21 cellular contexts compared by ENCODE assay signal in the genomic region with DNA sequence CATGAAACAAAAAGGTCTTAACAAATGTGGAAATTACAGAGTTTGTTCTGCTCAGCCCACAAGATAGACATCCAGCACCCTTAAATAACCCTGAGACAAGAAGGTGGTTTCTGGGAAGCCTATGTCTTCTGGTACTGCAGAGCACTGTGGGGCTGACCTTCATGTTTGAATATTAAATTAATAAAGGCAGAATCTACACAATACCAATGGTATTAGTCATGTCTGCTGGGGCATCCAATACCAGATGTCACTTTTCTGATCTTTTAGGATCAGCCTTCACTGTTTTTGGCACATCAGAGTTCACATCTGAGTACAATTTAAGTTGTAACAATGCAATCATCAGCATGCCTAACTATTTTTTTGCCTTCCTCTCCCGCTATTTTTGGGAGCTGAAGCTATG.
DNase-seq lines count a peak whose midpoint lies in the region; ATAC-seq, FAIRE-seq and TF ChIP-seq lines count a peak whose summit lies in the region.
"Had no signal": no experiment of that assay in that cellular context is flagged by ENCODE, and none has a peak within 500 bp of the region (broad histone marks: within the 10 kb centered on the region; RNA-seq: fewer than 3 reads in every experiment).

No MANE protein-coding gene starts in this region.

- no peak overlapping the region for H3K4me2 ChIP-seq in astrocyte (ENCODE audit: low read length)
- no peak overlapping the region for H3K4me2 ChIP-seq in mesenchymal stem cell (ENCODE audit: low read length, poor library complexity, severe bottlenecking)
- H3K4me2 ChIP-seq: PC-9, SK-N-SH had no signal

- H4K8ac ChIP-seq in mesenchymal stem cell (ENCODE audit: low read length) = no peak overlapping the region

- no peak overlapping the region for H3K23ac ChIP-seq in mesenchymal stem cell (ENCODE audit: low read length in 2 of 2)

- no peak overlapping the region for H3K27ac ChIP-seq in astrocyte (ENCODE audit: low read depth, low read length)
- H3K27ac ChIP-seq in mesenchymal stem cell (ENCODE audit: low read length, poor library complexity, severe bottlenecking) = no peak overlapping the region
- no peak overlapping the region for H3K27ac ChIP-seq in adrenal gland
- H3K27ac ChIP-seq: PC-9 had no signal

- peaks cover 8% of the 10 kb centered on the region for H3K9me3 Mint-ChIP-seq in astrocyte (ENCODE audit: unreplicated experiment)

- H3K9me3 ChIP-seq in astrocyte (ENCODE audit: insufficient read depth, low read depth, low read length) = peaks cover 3% of the 10 kb centered on the region
- peaks cover 8% of the 10 kb centered on the region for H3K9me3 ChIP-seq in mesenchymal stem cell (ENCODE audit: control insufficient read depth, low read length)
- no peaks in the 10 kb centered on the region for H3K9me3 ChIP-seq in adrenal gland (replicated peaks in 1 of 3)
- H3K9me3 ChIP-seq: SK-N-SH had no signal

- TF ChIP-seq POLR2A in adrenal gland (IDR thresholded peaks at IDR 0.05) (no peak), GM18505 (IDR thresholded peaks at IDR 0.05; ENCODE audit: borderline replicate concordance, extremely low read depth, insufficient read depth, insufficient read length) (no peak)

- no peaks in the 10 kb centered on the region for H3K27me3 ChIP-seq in astrocyte (ENCODE audit: insufficient read depth, low read length)
- no peaks in the 10 kb centered on the region for H3K27me3 ChIP-seq in mesenchymal stem cell (ENCODE audit: control insufficient read depth in 1 of 2, insufficient read depth in 1 of 2, low read length in 2 of 2)
- no peaks in the 10 kb centered on the region for H3K27me3 ChIP-seq in adrenal gland

- H3K4me3 Mint-ChIP-seq in astrocyte (ENCODE audit: unreplicated experiment) = no peak overlapping the region
- H3K4me3 Mint-ChIP-seq: B cell, CD14-positive monocyte had no signal

- no peak overlapping the region for H4K91ac ChIP-seq in mesenchymal stem cell (ENCODE audit: low read length)

- H3K36me3 ChIP-seq in astrocyte (ENCODE audit: insufficient read depth, low read length) = no peaks in the 10 kb centered on the region
- no peaks in the 10 kb centered on the region for H3K36me3 ChIP-seq in mesenchymal stem cell (ENCODE audit: control insufficient read depth in 1 of 2, insufficient read depth in 2 of 2, low read depth in 1 of 2, low read length in 2 of 2)
- no peaks in the 10 kb centered on the region for H3K36me3 ChIP-seq in adrenal gland (replicated peaks in 1 of 2)

- no peaks in the 10 kb centered on the region for H3K79me2 ChIP-seq in astrocyte (ENCODE audit: insufficient read depth, low read length)

- no peak for ATAC-seq in GM18505 (IDR thresholded peaks at IDR 0.05; ENCODE audit: unreplicated experiment)

- H2BK15ac ChIP-seq in mesenchymal stem cell (ENCODE audit: low read depth, poor library complexity, severe bottlenecking) = no peak overlapping the region

- no peak overlapping the region for H2BK120ac ChIP-seq in mesenchymal stem cell (ENCODE audit: low read depth, low read length)

- H2BK12ac ChIP-seq in mesenchymal stem cell (ENCODE audit: low read length in 2 of 2) = no peak overlapping the region

- no peaks in the 10 kb centered on the region for H3K27me3 Mint-ChIP-seq in astrocyte (ENCODE audit: low read depth, unreplicated experiment)
- H3K27me3 Mint-ChIP-seq: B cell had no signal

- 50% methylated on average over 1 of the region's 1 CpG for whole genome bisulfite sequencing in mesenchymal stem cell
- WGBS in adrenal gland, 4 donors = 59 to 94% (median 66%) methylated on average over 1 of the region's 1 CpG

- TF ChIP-seq CTCF in astrocyte (IDR thresholded peaks at IDR 0.05; ENCODE audit: insufficient read depth, low read depth, low read length) (no peak), fibroblast of mammary gland (conservative IDR thresholded peaks at IDR 0.05; ENCODE audit: control insufficient read depth, insufficient read depth, low read depth, low read length) (no peak), adrenal gland (IDR thresholded peaks at IDR 0.05) (no peak)

- intact Hi-C loops in posterior vena cava (cut with DNase I) = no loop called here
- intact Hi-C loops in adrenal gland (cut with DNase I) = no loop called here

- H3K14ac ChIP-seq in mesenchymal stem cell (ENCODE audit: low read length in 2 of 2) = no peak overlapping the region

- no peak overlapping the region for H2BK5ac ChIP-seq in mesenchymal stem cell (ENCODE audit: low read depth, low read length, poor library complexity, severe bottlenecking)

- H3K4me1 ChIP-seq in astrocyte (ENCODE audit: insufficient read depth, low read length) (no peaks in the 10 kb centered on the region), mesenchymal stem cell (ENCODE audit: control insufficient read depth, insufficient read depth, low read depth, low read length) (no peaks in the 10 kb centered on the region), adrenal gland (replicated peaks in 1 of 2) (no peaks in the 10 kb centered on the region)

- H2AFZ ChIP-seq in astrocyte (ENCODE audit: low read depth, low read length) = no peak overlapping the region
- no peak overlapping the region for H2AFZ ChIP-seq in mesenchymal stem cell (ENCODE audit: low read depth, low read length)
- H2AFZ ChIP-seq: PC-9 had no signal

- FAIRE-seq in astrocyte (lab: Jason Lieb, UNC) = no peak
- FAIRE-seq: GM12891, H1 had no signal

- H3K79me1 ChIP-seq in mesenchymal stem cell (replicated peaks; ENCODE audit: low read length, poor library complexity, severe bottlenecking) = no peaks in the 10 kb centered on the region

- H3K27ac Mint-ChIP-seq in astrocyte (ENCODE audit: unreplicated experiment) = peak overlapping the region; percentile 3
- H3K27ac Mint-ChIP-seq: B cell, CD14-positive monocyte had no signal

- no peaks in the 10 kb centered on the region for H4K20me1 ChIP-seq in astrocyte (ENCODE audit: insufficient read depth, low read length)

- H3K4me3 ChIP-seq in astrocyte (ENCODE audit: insufficient read depth, low read depth, low read length) (no peak overlapping the region), fibroblast of mammary gland (ENCODE audit: control insufficient read depth, low read depth, low read length) (no peak overlapping the region), mesenchymal stem cell (ENCODE audit: insufficient read depth in 1 of 2, low read depth in 1 of 2, low read length in 2 of 2) (no peak overlapping the region), adrenal gland (no peak overlapping the region)
- H3K4me3 ChIP-seq: PC-9 had no signal

- no peak overlapping the region for H3K9ac ChIP-seq in astrocyte (ENCODE audit: low read length)
- H3K9ac ChIP-seq in mesenchymal stem cell (ENCODE audit: low read length) = no peak overlapping the region
- H3K9ac ChIP-seq: SK-N-SH had no signal

- H3K4ac ChIP-seq in mesenchymal stem cell (ENCODE audit: low read depth in 1 of 2, low read length in 2 of 2) = no peak overlapping the region

- no peak overlapping the region for H3K18ac ChIP-seq in mesenchymal stem cell (ENCODE audit: low read depth in 1 of 2, low read length in 2 of 2)

- DNase-seq in EL = peak; percentile 21
- DNase-seq in astrocyte (ENCODE audit: low read depth) = no peak
- peak; percentile 57 for DNase-seq in fibroblast of mammary gland (ENCODE audit: low read depth)
- DNase-seq in posterior vena cava (ENCODE audit: low spot score) = no peak
- no peak for DNase-seq in mesenchymal stem cell
- no peak for DNase-seq in adrenal gland
- DNase-seq: MM.1S, NCI-H1048, NCI-H1436, NCI-H187 treated with DMSO at 0.1 percent for 48 hours, NCI-H510A treated with DMSO at 0.1 percent for 48 hours, NCI-H748 treated with DMSO at 0.1 percent for 48 hours, PC-9, RPMI8226, SIG-M5, SK-N-SH had no signal

- H3K36me3 Mint-ChIP-seq in astrocyte (ENCODE audit: low read depth, unreplicated experiment) = no peaks in the 10 kb centered on the region
- H3K36me3 Mint-ChIP-seq: CD14-positive monocyte had no signal

- no peak overlapping the region for H2AK5ac ChIP-seq in mesenchymal stem cell (ENCODE audit: low read length, severe bottlenecking)

- peaks cover 7% of the 10 kb centered on the region for H3K4me1 Mint-ChIP-seq in astrocyte (ENCODE audit: low read depth, unreplicated experiment)
- H3K4me1 Mint-ChIP-seq: B cell, CD14-positive monocyte had no signal

Comparison
In these comparisons a context has a peak if more than half of its experiments do, and no peak if none do; other contexts are left out.
1. DNase-seq: peak in EL (single experiment) and fibroblast of mammary gland (single experiment); none in astrocyte (single experiment), posterior vena cava (single experiment), mesenchymal stem cell (single experiment) and adrenal gland (0 of 7).